Comparison of ENCODE assay signal across 1 cellular context in genomic region chr10:20955355-20955893, GRCh38.
TF ChIP-seq lines count a peak whose summit lies in the region.

No MANE protein-coding gene starts in this region.

TF ChIP-seq in GM12878, 131 proteins besides CTCF, POLR2A, EP300 and RAD21:
- TF ChIP-seq ZNF592 (IDR thresholded peaks at IDR 0.05): no peak
